16 cellular contexts compared by ENCODE assay signal in the genomic region with DNA sequence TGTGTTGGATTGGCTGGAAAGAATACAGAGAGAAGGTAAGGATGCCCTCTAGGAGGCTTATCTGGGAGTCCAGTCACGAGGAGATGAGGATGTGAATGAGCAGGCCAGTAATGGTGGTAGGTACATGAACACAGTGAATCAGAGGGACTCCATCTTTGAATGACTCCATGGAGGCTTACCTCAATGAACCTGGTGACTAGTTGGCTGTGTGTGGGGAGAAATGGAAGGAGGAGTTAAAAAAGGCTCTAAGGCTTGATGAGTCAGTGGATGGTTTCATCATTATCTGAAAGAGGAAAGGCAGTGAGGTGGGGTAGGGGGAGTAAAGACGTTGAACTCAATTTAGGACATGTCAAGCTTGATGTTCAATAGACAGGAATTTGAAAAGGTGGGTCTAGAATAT.
DNase-seq lines count a peak whose midpoint lies in the region; ATAC-seq and TF ChIP-seq lines count a peak whose summit lies in the region.
"Had no signal": no experiment of that assay in that cellular context is flagged by ENCODE, and none has a peak within 500 bp of the region (broad histone marks: within the 10 kb centered on the region; RNA-seq: fewer than 3 reads in every experiment).

No MANE protein-coding gene starts in this region.

- no peak overlapping the region for H3K4me2 ChIP-seq in osteoblast (ENCODE audit: insufficient read depth, low read length)

- no peaks in the 10 kb centered on the region for H3K27me3 ChIP-seq in osteoblast (ENCODE audit: insufficient read depth, low read length)
- H3K27me3 ChIP-seq: adrenal gland had no signal

- H3K79me2 ChIP-seq in osteoblast (ENCODE audit: insufficient read depth, low read length), result no peaks in the 10 kb centered on the region

- H3K4me3 ChIP-seq in cardiac fibroblast (replicated peaks in 1 of 2; ENCODE audit: low read depth in 2 of 2, low read length in 2 of 2) (no peak overlapping the region), osteoblast (ENCODE audit: insufficient read depth, low read length) (no peak overlapping the region)
- H3K4me3 ChIP-seq: adrenal gland, lower lobe of right lung had no signal

- H2AFZ ChIP-seq in osteoblast (ENCODE audit: low read length), result peak overlapping the region; percentile 26

- H3K9me3 ChIP-seq in osteoblast (ENCODE audit: low read depth, low read length), result no peaks in the 10 kb centered on the region
- H3K9me3 ChIP-seq: adrenal gland, lower lobe of right lung had no signal

- peaks cover 8% of the 10 kb centered on the region for H3K4me1 ChIP-seq in osteoblast (ENCODE audit: insufficient read depth, low read length)
- H3K4me1 ChIP-seq: adrenal gland, lower lobe of right lung had no signal

- DNase-seq in activated CD4-positive, CD25-positive, alpha-beta regulatory T cell (lab: John Stamatoyannopoulos, UW), result no peak
- DNase-seq in NCI-H82 (lab: John Stamatoyannopoulos, UW), result peak; percentile 87
- DNase-seq in cardiac fibroblast (ENCODE audit: low read depth in 2 of 2), result peak; percentile 28 to 82
- DNase-seq in osteoblast (ENCODE audit: insufficient read length, low spot score, missing footprints), result peak; percentile 47
- no peak for DNase-seq in substantia nigra (lab: John Stamatoyannopoulos, UW)
- no peak for DNase-seq in globus pallidus (ENCODE audit: low spot score)
- no peak for DNase-seq in NCI-H1694 treated with DMSO at 0.1 percent for 48 hours (lab: John Stamatoyannopoulos, UW)
- DNase-seq: adrenal gland; H7; hippocampal formation; lower lobe of right lung; NCI-H1436 treated with DMSO at 0.1 percent for 48 hours; nucleus accumbens; stimulated activated CD4-positive, alpha-beta T cell treated with anti-CD3 and anti-CD28 coated beads, Interleukin-12 subunit alpha, Interleukin-12 subunit beta, amount 100 ng/mL, for 4 hours; T-helper 1 cell had no signal

- TF ChIP-seq CTCF in cardiac fibroblast (IDR thresholded peaks at IDR 0.05; ENCODE audit: low read depth, low read length) (no peak), osteoblast (IDR thresholded peaks at IDR 0.05; ENCODE audit: extremely low read depth, low read depth, low read length) (no peak)

- ATAC-seq in activated CD4-positive, CD25-positive, alpha-beta regulatory T cell treated with anti-CD3 and anti-CD28 coated beads, Interleukin-2, amount 50 U/mL, for 24 hours, result peak; percentile 62 to 73
- ATAC-seq: lower lobe of right lung had no signal

- H3K27ac ChIP-seq in osteoblast (ENCODE audit: low read depth, low read length) (peak overlapping the region; percentile 48), substantia nigra (ENCODE audit: low read depth, low read length, poor library complexity, severe bottlenecking) (no peak overlapping the region)
- H3K27ac ChIP-seq: adrenal gland, lower lobe of right lung had no signal

- no peaks in the 10 kb centered on the region for H3K36me3 ChIP-seq in osteoblast (ENCODE audit: insufficient read depth, low read length)
- H3K36me3 ChIP-seq: adrenal gland, lower lobe of right lung had no signal

- H4K20me1 ChIP-seq in osteoblast (ENCODE audit: insufficient read depth, low read length), result no peaks in the 10 kb centered on the region

Comparison
In these comparisons a context has a peak if more than half of its experiments do, and no peak if none do; other contexts are left out.
1. DNase-seq: peak in NCI-H82 (single experiment), cardiac fibroblast (2 of 2) and osteoblast (single experiment); none in activated CD4-positive, CD25-positive, alpha-beta regulatory T cell (0 of 4), substantia nigra (0 of 49), globus pallidus (single experiment) and NCI-H1694 treated with DMSO at 0.1 percent for 48 hours (single experiment).